In the genomic region with DNA sequence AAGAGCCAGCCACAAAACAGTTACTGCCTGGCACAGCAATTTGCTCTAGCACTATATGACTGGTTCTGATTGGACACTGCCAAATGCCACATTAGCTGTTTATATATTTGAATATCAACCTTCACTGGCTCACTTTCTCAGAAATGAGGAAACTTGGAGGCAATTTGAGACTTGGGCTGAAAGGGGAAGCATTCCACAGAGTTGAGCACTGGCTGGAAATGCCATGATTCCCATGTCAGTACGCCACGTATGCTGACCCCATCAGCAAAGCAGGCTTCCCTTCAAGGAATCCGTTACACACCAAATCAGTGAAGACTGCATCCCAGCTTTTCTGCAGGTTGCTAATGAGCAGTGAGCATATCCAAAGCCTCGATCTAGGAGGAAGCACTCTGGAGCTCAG, we compare ENCODE assay signal across 15 cellular contexts.
"Had no signal": no experiment of that assay in that cellular context is flagged by ENCODE, and none has a peak within 500 bp of the region (broad histone marks: within the 10 kb centered on the region; RNA-seq: fewer than 3 reads in every experiment).

No MANE protein-coding gene starts in this region.

- H3K36me3 Mint-ChIP-seq: activated naive CD4-positive, alpha-beta T cell treated with anti-CD3 and anti-CD28 coated beads, Interleukin-2, amount 50 U/mL, for 72 hours; immature natural killer cell; natural killer cell treated with Interleukin-12 subunit alpha and Interleukin-12 subunit beta and Interleukin-15 and Interleukin-18, amount 100 ng/mL, for 72 hours; stimulated activated naive B cell treated with anti-CD40 and anti-IgM and Interleukin-4, amounts not matched to agents 10 μg/mL and 1 μg/mL and 100 μg/mL, for 72 hours had no signal

- H3K36me3 ChIP-seq: adrenal gland, lower lobe of right lung, neutrophil, spleen, thyroid gland, uterus had no signal

- H3K9me3 Mint-ChIP-seq: activated naive CD4-positive, alpha-beta T cell treated with anti-CD3 and anti-CD28 coated beads, Interleukin-2, amount 50 U/mL, for 72 hours; immature natural killer cell; natural killer cell treated with Interleukin-12 subunit alpha and Interleukin-12 subunit beta and Interleukin-15 and Interleukin-18, amount 100 ng/mL, for 72 hours; stimulated activated naive B cell treated with anti-CD40 and anti-IgM and Interleukin-4, amounts not matched to agents 10 μg/mL and 1 μg/mL and 100 μg/mL, for 72 hours had no signal

- H3K4me1 ChIP-seq: adrenal gland, spleen, uterus had no signal

- H3K4me3 ChIP-seq: adrenal gland, dorsolateral prefrontal cortex, lower lobe of right lung, spleen, thyroid gland, uterus had no signal

- H3K4me1 Mint-ChIP-seq: stimulated activated naive B cell treated with anti-CD40 and anti-IgM and Interleukin-4, amounts not matched to agents 10 μg/mL and 1 μg/mL and 100 μg/mL, for 72 hours had no signal

- H3K27me3 ChIP-seq: dorsolateral prefrontal cortex, thyroid gland, uterus had no signal

- H3K27ac ChIP-seq: adrenal gland, dorsolateral prefrontal cortex, lower lobe of right lung, neutrophil, spleen, thyroid gland, uterus had no signal

- H3K27ac Mint-ChIP-seq: activated naive CD4-positive, alpha-beta T cell treated with anti-CD3 and anti-CD28 coated beads, Interleukin-2, amount 50 U/mL, for 72 hours; immature natural killer cell; natural killer cell treated with Interleukin-12 subunit alpha and Interleukin-12 subunit beta and Interleukin-15 and Interleukin-18, amount 100 ng/mL, for 72 hours; stimulated activated naive B cell treated with anti-CD40 and anti-IgM and Interleukin-4, amounts not matched to agents 10 μg/mL and 1 μg/mL and 100 μg/mL, for 72 hours had no signal

- ATAC-seq: activated naive CD4-positive, alpha-beta T cell treated with anti-CD3 and anti-CD28 coated beads, Interleukin-2, amount 50 U/mL, for 72 hours; lower lobe of right lung; natural killer cell treated with Interleukin-12 subunit alpha and Interleukin-12 subunit beta and Interleukin-15 and Interleukin-18, amount 100 ng/mL, for 72 hours; stimulated activated naive B cell treated with anti-CD40 and anti-IgM and Interleukin-4, amounts not matched to agents 10 μg/mL and 1 μg/mL and 100 μg/mL, for 72 hours had no signal

- H3K9me3 ChIP-seq: adrenal gland, lower lobe of right lung, neutrophil, spleen, thyroid gland, uterus had no signal

- DNase-seq: activated CD4-positive, alpha-beta T cell treated with anti-CD3 and anti-CD28 coated beads, Interleukin-2, amount 50 U/mL, for 4 hours; activated gamma-delta T cell; adrenal gland; dorsolateral prefrontal cortex; immature natural killer cell; lower lobe of right lung; spleen; stimulated activated CD4-positive, alpha-beta T cell treated with anti-CD3 and anti-CD28 coated beads, Interleukin-4, amount 100 ng/mL, for 4 hours; stimulated activated naive B cell treated with anti-CD40 and anti-IgM and Interleukin-4, amounts not matched to agents 10 μg/mL and 1 μg/mL and 100 μg/mL, for 72 hours; T-helper 2 cell; thyroid gland; uterus had no signal

- H3K4me3 Mint-ChIP-seq: immature natural killer cell; natural killer cell treated with Interleukin-12 subunit alpha and Interleukin-12 subunit beta and Interleukin-15 and Interleukin-18, amount 100 ng/mL, for 72 hours; stimulated activated naive B cell treated with anti-CD40 and anti-IgM and Interleukin-4, amounts not matched to agents 10 μg/mL and 1 μg/mL and 100 μg/mL, for 72 hours had no signal
